Comparison of ENCODE assay signal across 9 cellular contexts in the genomic region with DNA sequence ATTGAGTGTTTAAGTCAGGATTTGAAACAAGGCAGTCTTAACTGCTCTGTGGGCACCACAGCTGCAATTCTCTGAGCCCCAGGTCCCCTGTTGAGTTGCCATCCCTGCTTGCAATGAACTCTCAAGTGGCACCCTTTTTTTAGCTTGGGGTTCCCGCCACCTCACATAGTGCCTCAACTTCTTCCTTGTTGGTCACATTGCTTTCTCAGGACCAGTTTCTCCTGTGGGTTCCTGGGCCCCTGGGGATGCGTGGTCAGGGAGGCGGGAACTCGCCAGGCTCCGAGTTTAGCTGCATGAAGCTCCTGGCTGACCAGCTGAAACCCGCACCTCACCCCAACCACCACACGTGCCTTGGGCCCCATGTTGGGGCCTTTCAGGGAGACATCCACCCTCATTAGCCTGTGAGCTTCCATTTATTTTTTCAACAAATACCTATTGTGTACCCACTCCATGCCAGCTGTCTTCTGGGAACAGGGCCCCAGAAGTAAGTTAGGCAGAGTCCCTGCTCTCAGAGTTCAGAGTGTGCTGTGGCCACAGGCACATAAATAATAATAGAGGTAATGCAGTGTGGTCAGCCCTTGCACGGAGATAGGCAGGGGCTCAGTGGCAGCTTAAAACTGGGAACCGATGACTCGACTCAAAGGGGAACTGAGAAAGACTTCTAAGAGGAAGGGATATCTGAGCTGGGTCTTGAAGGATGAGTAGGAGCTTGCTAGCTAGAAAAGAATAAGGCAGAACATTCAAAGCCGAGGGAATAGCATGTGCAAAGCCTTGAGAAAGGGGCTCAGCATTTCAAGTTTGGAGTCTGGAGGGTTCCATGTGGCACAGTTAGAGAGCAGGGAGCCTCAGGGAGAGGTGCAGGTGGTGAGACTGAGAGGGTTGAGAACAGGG. TPM values are rescaled to one million over a fixed set of nuclear protein-coding genes. Genes with fewer than 3 reads are reported as not detected.
A peak's percentile ranks its signal among the peaks of the same experiment; 100 is the strongest.
DNase-seq lines count a peak whose midpoint lies in the region; ATAC-seq and TF ChIP-seq lines count a peak whose summit lies in the region.
"Had no signal": no experiment of that assay in that cellular context is flagged by ENCODE, and none has a peak within 500 bp of the region (broad histone marks: within the 10 kb centered on the region; RNA-seq: fewer than 3 reads in every experiment).

No MANE protein-coding gene starts in this region.

- 83 to 90% (median 86%) methylated on average over 11 of the region's 11 CpGs for WGBS in heart left ventricle, 4 donors

- no peaks in the 10 kb centered on the region for H3K27me3 ChIP-seq in CD4-positive, alpha-beta memory T cell (ENCODE audit: insufficient read depth, low read length)
- H3K27me3 ChIP-seq in uterus (no peaks in the 10 kb centered on the region), heart left ventricle (peaks cover 0 to 7% (median 0%) of the 10 kb centered on the region in 9 donors)

- H3K9me3 Mint-ChIP-seq in CD4-positive, alpha-beta memory T cell, result peaks cover 0 to 1% (median 0%) of the 10 kb centered on the region in 8 donors
- no peaks in the 10 kb centered on the region for H3K9me3 Mint-ChIP-seq in activated CD8-positive, alpha-beta T cell treated with anti-CD3 and anti-CD28 coated beads for 36 hours

- TF ChIP-seq POLR2A in uterus (IDR thresholded peaks at IDR 0.05) (no peak), heart left ventricle (IDR thresholded peaks at IDR 0.05) (no peak)

- H3K27me3 Mint-ChIP-seq in CD4-positive, alpha-beta memory T cell, result no peaks in the 10 kb centered on the region
- H3K27me3 Mint-ChIP-seq in activated CD8-positive, alpha-beta T cell treated with anti-CD3 and anti-CD28 coated beads for 36 hours, result no peaks in the 10 kb centered on the region

- H3K4me3 Mint-ChIP-seq in CD4-positive, alpha-beta memory T cell, result peak overlapping the region in 2 of 8 donors; percentile 50 to 68
- H3K4me3 Mint-ChIP-seq in activated CD8-positive, alpha-beta T cell treated with anti-CD3 and anti-CD28 coated beads for 36 hours, result no peak overlapping the region

- no peak overlapping the region for H3K4me3 ChIP-seq in CD4-positive, alpha-beta memory T cell (ENCODE audit: low read length in 2 of 2)
- no peak overlapping the region for H3K4me3 ChIP-seq in uterus
- no peak overlapping the region for H3K4me3 ChIP-seq in heart left ventricle
- H3K4me3 ChIP-seq: thoracic aorta had no signal

- peaks cover 36% of the 10 kb centered on the region for H3K4me1 ChIP-seq in CD4-positive, alpha-beta memory T cell (ENCODE audit: insufficient read depth, low read length)
- H3K4me1 ChIP-seq in uterus, result peaks cover 0 to 3% of the 10 kb centered on the region in 2 donors
- peaks cover 0 to 16% (median 7%) of the 10 kb centered on the region in 12 donors for H3K4me1 ChIP-seq in heart left ventricle

- CTCF ChIA-PET in CD4-positive, alpha-beta memory T cell (lab: Charles Lee; ENCODE audit: partially characterized antibody), result interaction anchor here (0.8 to 6.5 kb wide), 52 partner anchors 8 to 247 kb away, joined by 3 to 159 read pairs (median 5); a partner anchor contains a TSS
- CTCF ChIA-PET in activated CD8-positive, alpha-beta T cell treated with anti-CD3 and anti-CD28 coated beads for 36 hours (lab: Charles Lee), result interaction anchor here (0.6 to 6.3 kb wide), 40 partner anchors 10 to 259 kb away, joined by 3 to 48 read pairs (median 4); a partner anchor contains a TSS

- H3K27ac Mint-ChIP-seq in CD4-positive, alpha-beta memory T cell, result peak overlapping the region; percentile 90 to 96 (median 93)
- peak overlapping the region; percentile 85 for H3K27ac Mint-ChIP-seq in activated CD8-positive, alpha-beta T cell treated with anti-CD3 and anti-CD28 coated beads for 36 hours

- peaks cover 15% of the 10 kb centered on the region for H3K36me3 ChIP-seq in CD4-positive, alpha-beta memory T cell (ENCODE audit: insufficient read depth, low read length)
- H3K36me3 ChIP-seq in uterus (no peaks in the 10 kb centered on the region), heart left ventricle (peaks cover 0 to 16% (median 0%) of the 10 kb centered on the region in 9 donors)
- H3K36me3 ChIP-seq: thoracic aorta had no signal

- H3K9me3 ChIP-seq in CD4-positive, alpha-beta memory T cell (ENCODE audit: control insufficient read depth in 1 of 2, low read length in 2 of 2), result no peaks in the 10 kb centered on the region
- H3K9me3 ChIP-seq in uterus (no peaks in the 10 kb centered on the region), heart left ventricle (no peaks in the 10 kb centered on the region)
- H3K9me3 ChIP-seq: thoracic aorta had no signal

- intact Hi-C loops in CD4-positive, alpha-beta memory T cell (cut with micrococcal nuclease), result loop anchor here (2.0 kb wide), 2 partner anchors 18 to 162 kb away; no protein-coding TSS in a partner anchor
- intact Hi-C loops in activated CD8-positive, alpha-beta T cell treated with anti-CD3 and anti-CD28 coated beads for 36 hours (cut with micrococcal nuclease), result loop anchor here (2.0 to 10.0 kb wide), 3 partner anchors 18 to 228 kb away; a partner anchor contains a TSS
- intact Hi-C loops in uterus (cut with DNase I; ENCODE audit: low total_unique reads), result loop anchor here (10.0 kb wide), 1 partner anchor 88 kb away; a partner anchor contains a TSS
- intact Hi-C loops in left cardiac atrium (cut with DNase I), result loop anchor here in 1 of 2 donors (2.0 kb wide), 1 partner anchor 246 kb away; no protein-coding TSS in a partner anchor
- intact Hi-C loops in heart left ventricle (cut with DNase I), result loop anchor here (2.0 to 10.0 kb wide), 10 partner anchors 80 to 248 kb away; a partner anchor contains a TSS

- peaks cover 24 to 45% (median 28%) of the 10 kb centered on the region in 4 donors for H3K4me1 Mint-ChIP-seq in CD4-positive, alpha-beta memory T cell
- H3K4me1 Mint-ChIP-seq in activated CD8-positive, alpha-beta T cell treated with anti-CD3 and anti-CD28 coated beads for 36 hours (ENCODE audit: low read depth), result peaks cover 55% of the 10 kb centered on the region

- H3K36me3 Mint-ChIP-seq in CD4-positive, alpha-beta memory T cell, result peaks cover 13 to 39% of the 10 kb centered on the region in 2 donors
- peaks cover 32% of the 10 kb centered on the region for H3K36me3 Mint-ChIP-seq in activated CD8-positive, alpha-beta T cell treated with anti-CD3 and anti-CD28 coated beads for 36 hours (ENCODE audit: low read depth)

- DNase-seq in CD4-positive, alpha-beta memory T cell, result no peak
- peak; percentile 18 for DNase-seq in activated CD8-positive, alpha-beta T cell treated with anti-CD3 and anti-CD28 coated beads for 36 hours
- DNase-seq in uterus, result no peak
- no peak for DNase-seq in left cardiac atrium
- DNase-seq in HPDE6-E6E7 (ENCODE audit: extremely low spot score), result no peak
- DNase-seq in heart left ventricle, result no peak

- POLR2A ChIA-PET in CD4-positive, alpha-beta memory T cell (lab: Charles Lee; ENCODE audit: partially characterized antibody), result interaction anchor here (0.6 to 5.9 kb wide), 13 partner anchors 9 to 156 kb away, joined by 3 to 75 read pairs (median 3); a partner anchor contains a TSS
- POLR2A ChIA-PET in activated CD8-positive, alpha-beta T cell treated with anti-CD3 and anti-CD28 coated beads for 36 hours (lab: Charles Lee), result interaction anchor here (0.9 to 4.7 kb wide), 5 partner anchors 9 to 135 kb away, joined by 3 to 17 read pairs (median 6); a partner anchor contains a TSS

- no peak for TF ChIP-seq CTCF in activated CD8-positive, alpha-beta T cell treated with anti-CD3 and anti-CD28 coated beads for 36 hours (IDR thresholded peaks at IDR 0.05)
- TF ChIP-seq CTCF in uterus (IDR thresholded peaks at IDR 0.05) (no peak), heart left ventricle (IDR thresholded peaks at IDR 0.05) (no peak)

- peak overlapping the region; percentile 64 for H3K27ac ChIP-seq in CD4-positive, alpha-beta memory T cell (ENCODE audit: low read depth, low read length)
- H3K27ac ChIP-seq in uterus (no peak overlapping the region), heart left ventricle (peak overlapping the region in 1 of 12 donors; percentile 23)
- H3K27ac ChIP-seq: thoracic aorta had no signal

- ATAC-seq in GM19438 (IDR thresholded peaks at IDR 0.05; ENCODE audit: low read depth, unreplicated experiment) (peak; percentile 48), HG03139 (IDR thresholded peaks at IDR 0.05; ENCODE audit: unreplicated experiment) (peak; percentile 51), left cardiac atrium (no peak), heart left ventricle (no peak)
- ATAC-seq in activated CD8-positive, alpha-beta T cell treated with anti-CD3 and anti-CD28 coated beads for 36 hours, result no peak

RNA-seq across cellular contexts. Expression of a gene that starts 33.9 kb away (rescaled TPM):
- total RNA-seq in CD4-positive, alpha-beta memory T cell, result 1 to 10 TPM; 1.4 to 1.5 TPM
- polyA plus RNA-seq in CD4-positive, alpha-beta memory T cell, result 1 to 10 TPM in 1 of 2 donors, under 1 TPM in 1; 0.93 to 1.2 TPM
- total RNA-seq in activated CD8-positive, alpha-beta T cell treated with anti-CD3 and anti-CD28 coated beads for 36 hours, result 10 to 100 TPM; 12.6 to 13.8 TPM
- total RNA-seq in uterus, result 10 to 100 TPM in 1 of 4 donors, under 1 TPM in 1, not detected in 2; 0.61 to 15.1 TPM
- under 1 TPM; 0.42 to 0.65 TPM for total RNA-seq in left cardiac atrium
- total RNA-seq in heart left ventricle, result 1 to 10 TPM in 2 of 9 donors, under 1 TPM in 7; 0.11 to 4.7 (median 0.56) TPM
- 1 to 10 TPM in 1 of 2 donors, not detected in 1; 1.3 TPM for polyA plus RNA-seq in heart left ventricle

Comparison
In these comparisons a context has a peak if more than half of its experiments do, and no peak if none do; other contexts are left out.
1. ATAC-seq: peak in GM19438 (single experiment) and HG03139 (single experiment); none in activated CD8-positive, alpha-beta T cell treated with anti-CD3 and anti-CD28 coated beads for 36 hours (single experiment), left cardiac atrium (0 of 2) and heart left ventricle (0 of 4).